1 cellular context compared by ENCODE assay signal in the genomic region with DNA sequence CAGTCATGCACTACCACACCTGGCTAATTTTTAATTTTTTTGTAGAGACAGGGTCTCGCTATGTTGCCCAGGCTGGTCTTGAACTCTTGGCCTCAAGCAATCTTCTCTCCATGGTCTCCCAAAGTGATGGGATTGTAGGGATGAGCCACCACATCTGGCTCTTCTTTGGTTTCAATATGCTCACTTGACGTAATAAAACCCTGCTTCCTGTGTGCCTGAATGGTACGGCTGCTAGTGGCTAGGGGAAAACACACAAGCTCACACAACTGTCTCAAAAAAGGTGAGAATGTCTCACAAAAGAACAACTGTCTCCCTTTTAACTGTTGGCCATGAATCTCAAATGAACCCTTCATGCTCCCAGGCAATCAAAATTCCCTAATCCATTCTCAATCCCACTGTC.
TF ChIP-seq lines count a peak whose summit lies in the region.

No MANE protein-coding gene starts in this region.

TF ChIP-seq in IMR-90, 13 proteins besides CTCF, POLR2A, EP300 and RAD21:
- no peak for TF ChIP-seq FOS (IDR thresholded peaks at IDR 0.05; ENCODE audit: low read depth, low read length)
- no peak for TF ChIP-seq MAFK (IDR thresholded peaks at IDR 0.05; ENCODE audit: low read depth, low read length)
- TF ChIP-seq SMC3 (IDR thresholded peaks at IDR 0.05; ENCODE audit: low read depth, low read length), result no peak
- TF ChIP-seq RFX5 (IDR thresholded peaks at IDR 0.05; ENCODE audit: low read depth, low read length), result no peak
- no peak for TF ChIP-seq MAZ (IDR thresholded peaks at IDR 0.05; ENCODE audit: borderline replicate concordance, low read depth, low read length)
- no peak for TF ChIP-seq BHLHE40 (IDR thresholded peaks at IDR 0.05; ENCODE audit: low read depth, low read length)
- TF ChIP-seq RCOR1 (IDR thresholded peaks at IDR 0.05; ENCODE audit: insufficient replicate concordance, low read length), result no peak
- TF ChIP-seq CHD1 (IDR thresholded peaks at IDR 0.05; ENCODE audit: low read depth, low read length), result no peak
- TF ChIP-seq ELK1 (IDR thresholded peaks at IDR 0.05; ENCODE audit: borderline replicate concordance, low read depth, low read length), result no peak
- TF ChIP-seq NFE2L2 (IDR thresholded peaks at IDR 0.05; ENCODE audit: low read depth, low read length), result no peak
- TF ChIP-seq MXI1 (IDR thresholded peaks at IDR 0.05; ENCODE audit: borderline replicate concordance, low read depth, low read length), result no peak
- no peak for TF ChIP-seq CEBPB (IDR thresholded peaks at IDR 0.05; ENCODE audit: low read depth, low read length)
- TF ChIP-seq, protein P1, sequence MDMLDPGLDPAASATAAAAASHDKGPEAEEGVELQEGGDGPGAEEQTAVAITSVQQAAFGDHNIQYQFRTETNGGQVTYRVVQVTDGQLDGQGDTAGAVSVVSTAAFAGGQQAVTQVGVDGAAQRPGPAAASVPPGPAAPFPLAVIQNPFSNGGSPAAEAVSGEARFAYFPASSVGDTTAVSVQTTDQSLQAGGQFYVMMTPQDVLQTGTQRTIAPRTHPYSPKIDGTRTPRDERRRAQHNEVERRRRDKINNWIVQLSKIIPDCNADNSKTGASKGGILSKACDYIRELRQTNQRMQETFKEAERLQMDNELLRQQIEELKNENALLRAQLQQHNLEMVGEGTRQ (IDR thresholded peaks at IDR 0.05; ENCODE audit: low read depth, low read length), result no peak
TF ChIP-seq in IMR-90: peak in this region for 0.
